ENCODE assay signal across 8 cellular contexts in genomic region chr20:14337400-14338171, GRCh38.
DNase-seq lines count a peak whose midpoint lies in the region; ATAC-seq and TF ChIP-seq lines count a peak whose summit lies in the region.

Gene FLRT3 (minus strand): TSS chr20:14337612. CDS start chr20:14327506, 10,106 bp downstream.

- H3K4me3 ChIP-seq in AG10803 (ENCODE audit: low read length) (peak within 1 kb of the TSS; percentile 70), fibroblast of pulmonary artery (replicated peaks; ENCODE audit: low read depth, low read length) (peak within 1 kb of the TSS; percentile 59), muscle layer of duodenum (ENCODE audit: low read depth in 1 of 2, low read length in 2 of 2) (peak within 1 kb of the TSS; percentile 66 to 83)

- peak; percentile 87 for TF ChIP-seq CTCF in AG10803 (conservative IDR thresholded peaks at IDR 0.05; ENCODE audit: low read length)
- peak; percentile 85 for TF ChIP-seq CTCF in fibroblast of pulmonary artery (IDR thresholded peaks at IDR 0.05; ENCODE audit: low read length, missing control alignments)

- H3K36me3 ChIP-seq in muscle layer of duodenum (ENCODE audit: control insufficient read depth in 1 of 2, insufficient read depth in 2 of 2, low read length in 2 of 2), result no peaks in the 10 kb centered on the region

- H3K27me3 ChIP-seq in muscle layer of duodenum (ENCODE audit: low read depth, low read length), result no peaks in the 10 kb centered on the region

- no peaks in the 10 kb centered on the region for H3K9me3 ChIP-seq in muscle layer of duodenum (ENCODE audit: control insufficient read depth in 1 of 2, low read length in 2 of 2)

- peak within 1 kb of the TSS; percentile 74 for H3K27ac ChIP-seq in muscle layer of duodenum (ENCODE audit: low read length)

- ATAC-seq in GM18861 (IDR thresholded peaks at IDR 0.05; ENCODE audit: unreplicated experiment) (peak; percentile 92), HG03039 (IDR thresholded peaks at IDR 0.05; ENCODE audit: unreplicated experiment) (peak; percentile 98)

- DNase-seq in AG10803 (ENCODE audit: low read depth) (peak; percentile 90), NCI-H1694 (lab: John Stamatoyannopoulos, UW) (peak; percentile 90), T1000 (lab: John Stamatoyannopoulos, UW) (peak; percentile 72), fibroblast of pulmonary artery (ENCODE audit: low read depth) (peak; percentile 98), cortex of kidney (lab: John Stamatoyannopoulos, UW) (no peak)

- peaks cover 0 to 4% of the 10 kb centered on the region in 2 donors for H3K4me1 ChIP-seq in muscle layer of duodenum (ENCODE audit: control insufficient read depth in 1 of 2, insufficient read depth in 2 of 2, low read length in 2 of 2)
